Comparison of ENCODE assay signal across 1 cellular context in the genomic region with DNA sequence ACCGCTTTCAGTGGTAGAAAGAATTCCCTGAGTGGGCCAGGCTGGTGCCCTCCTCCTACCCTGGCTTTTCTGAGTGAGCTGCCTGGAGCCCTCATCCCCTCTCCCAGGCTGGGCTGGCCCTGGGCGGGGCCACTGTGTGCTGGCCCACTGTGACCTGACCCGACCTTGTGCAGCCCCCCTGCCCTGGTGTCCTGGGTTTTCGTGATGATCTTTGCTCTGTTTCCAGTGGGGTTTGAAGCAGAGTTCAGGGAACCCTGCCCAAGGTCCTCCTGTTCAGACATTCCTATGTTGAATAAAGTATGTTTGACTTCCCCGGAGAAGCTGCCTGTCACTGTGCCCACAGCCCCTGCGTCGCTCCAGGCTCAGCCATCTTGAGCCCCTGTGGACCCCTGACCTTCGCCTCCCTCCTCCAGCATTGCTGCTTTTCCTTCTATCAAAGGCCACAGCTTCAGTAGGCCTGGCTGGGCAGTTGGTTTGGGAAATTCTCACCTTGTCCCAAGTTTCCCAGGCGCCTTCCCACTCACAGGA.
TF ChIP-seq lines count a peak whose summit lies in the region.

No MANE protein-coding gene starts in this region.

TF ChIP-seq in GM23338, 12 proteins besides CTCF, POLR2A, EP300 and RAD21 (continued from another document):
- no peak for TF ChIP-seq CREB1 (CRISPR knock-in tag; IDR thresholded peaks at IDR 0.05; ENCODE audit: low read depth)
- TF ChIP-seq, protein P1, sequence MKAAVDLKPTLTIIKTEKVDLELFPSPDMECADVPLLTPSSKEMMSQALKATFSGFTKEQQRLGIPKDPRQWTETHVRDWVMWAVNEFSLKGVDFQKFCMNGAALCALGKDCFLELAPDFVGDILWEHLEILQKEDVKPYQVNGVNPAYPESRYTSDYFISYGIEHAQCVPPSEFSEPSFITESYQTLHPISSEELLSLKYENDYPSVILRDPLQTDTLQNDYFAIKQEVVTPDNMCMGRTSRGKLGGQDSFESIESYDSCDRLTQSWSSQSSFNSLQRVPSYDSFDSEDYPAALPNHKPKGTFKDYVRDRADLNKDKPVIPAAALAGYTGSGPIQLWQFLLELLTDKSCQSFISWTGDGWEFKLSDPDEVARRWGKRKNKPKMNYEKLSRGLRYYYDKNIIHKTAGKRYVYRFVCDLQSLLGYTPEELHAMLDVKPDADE (IDR thresholded peaks at IDR 0.05): no peak
- TF ChIP-seq, protein P2, sequence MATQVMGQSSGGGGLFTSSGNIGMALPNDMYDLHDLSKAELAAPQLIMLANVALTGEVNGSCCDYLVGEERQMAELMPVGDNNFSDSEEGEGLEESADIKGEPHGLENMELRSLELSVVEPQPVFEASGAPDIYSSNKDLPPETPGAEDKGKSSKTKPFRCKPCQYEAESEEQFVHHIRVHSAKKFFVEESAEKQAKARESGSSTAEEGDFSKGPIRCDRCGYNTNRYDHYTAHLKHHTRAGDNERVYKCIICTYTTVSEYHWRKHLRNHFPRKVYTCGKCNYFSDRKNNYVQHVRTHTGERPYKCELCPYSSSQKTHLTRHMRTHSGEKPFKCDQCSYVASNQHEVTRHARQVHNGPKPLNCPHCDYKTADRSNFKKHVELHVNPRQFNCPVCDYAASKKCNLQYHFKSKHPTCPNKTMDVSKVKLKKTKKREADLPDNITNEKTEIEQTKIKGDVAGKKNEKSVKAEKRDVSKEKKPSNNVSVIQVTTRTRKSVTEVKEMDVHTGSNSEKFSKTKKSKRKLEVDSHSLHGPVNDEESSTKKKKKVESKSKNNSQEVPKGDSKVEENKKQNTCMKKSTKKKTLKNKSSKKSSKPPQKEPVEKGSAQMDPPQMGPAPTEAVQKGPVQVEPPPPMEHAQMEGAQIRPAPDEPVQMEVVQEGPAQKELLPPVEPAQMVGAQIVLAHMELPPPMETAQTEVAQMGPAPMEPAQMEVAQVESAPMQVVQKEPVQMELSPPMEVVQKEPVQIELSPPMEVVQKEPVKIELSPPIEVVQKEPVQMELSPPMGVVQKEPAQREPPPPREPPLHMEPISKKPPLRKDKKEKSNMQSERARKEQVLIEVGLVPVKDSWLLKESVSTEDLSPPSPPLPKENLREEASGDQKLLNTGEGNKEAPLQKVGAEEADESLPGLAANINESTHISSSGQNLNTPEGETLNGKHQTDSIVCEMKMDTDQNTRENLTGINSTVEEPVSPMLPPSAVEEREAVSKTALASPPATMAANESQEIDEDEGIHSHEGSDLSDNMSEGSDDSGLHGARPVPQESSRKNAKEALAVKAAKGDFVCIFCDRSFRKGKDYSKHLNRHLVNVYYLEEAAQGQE (IDR thresholded peaks at IDR 0.05; ENCODE audit: unreplicated experiment): no peak
- no peak for TF ChIP-seq JUNB (IDR thresholded peaks at IDR 0.05; ENCODE audit: unreplicated experiment)
- TF ChIP-seq EZH2 (IDR thresholded peaks at IDR 0.05; ENCODE audit: low read depth, unreplicated experiment): no peak
- no peak for TF ChIP-seq ZNF114 (CRISPR knock-in tag; IDR thresholded peaks at IDR 0.05)
- TF ChIP-seq NANOG (IDR thresholded peaks at IDR 0.05; ENCODE audit: borderline replicate concordance): no peak
- TF ChIP-seq ZNF331 (CRISPR knock-in tag; IDR thresholded peaks at IDR 0.05; ENCODE audit: low read depth): no peak
- TF ChIP-seq, protein P3, sequence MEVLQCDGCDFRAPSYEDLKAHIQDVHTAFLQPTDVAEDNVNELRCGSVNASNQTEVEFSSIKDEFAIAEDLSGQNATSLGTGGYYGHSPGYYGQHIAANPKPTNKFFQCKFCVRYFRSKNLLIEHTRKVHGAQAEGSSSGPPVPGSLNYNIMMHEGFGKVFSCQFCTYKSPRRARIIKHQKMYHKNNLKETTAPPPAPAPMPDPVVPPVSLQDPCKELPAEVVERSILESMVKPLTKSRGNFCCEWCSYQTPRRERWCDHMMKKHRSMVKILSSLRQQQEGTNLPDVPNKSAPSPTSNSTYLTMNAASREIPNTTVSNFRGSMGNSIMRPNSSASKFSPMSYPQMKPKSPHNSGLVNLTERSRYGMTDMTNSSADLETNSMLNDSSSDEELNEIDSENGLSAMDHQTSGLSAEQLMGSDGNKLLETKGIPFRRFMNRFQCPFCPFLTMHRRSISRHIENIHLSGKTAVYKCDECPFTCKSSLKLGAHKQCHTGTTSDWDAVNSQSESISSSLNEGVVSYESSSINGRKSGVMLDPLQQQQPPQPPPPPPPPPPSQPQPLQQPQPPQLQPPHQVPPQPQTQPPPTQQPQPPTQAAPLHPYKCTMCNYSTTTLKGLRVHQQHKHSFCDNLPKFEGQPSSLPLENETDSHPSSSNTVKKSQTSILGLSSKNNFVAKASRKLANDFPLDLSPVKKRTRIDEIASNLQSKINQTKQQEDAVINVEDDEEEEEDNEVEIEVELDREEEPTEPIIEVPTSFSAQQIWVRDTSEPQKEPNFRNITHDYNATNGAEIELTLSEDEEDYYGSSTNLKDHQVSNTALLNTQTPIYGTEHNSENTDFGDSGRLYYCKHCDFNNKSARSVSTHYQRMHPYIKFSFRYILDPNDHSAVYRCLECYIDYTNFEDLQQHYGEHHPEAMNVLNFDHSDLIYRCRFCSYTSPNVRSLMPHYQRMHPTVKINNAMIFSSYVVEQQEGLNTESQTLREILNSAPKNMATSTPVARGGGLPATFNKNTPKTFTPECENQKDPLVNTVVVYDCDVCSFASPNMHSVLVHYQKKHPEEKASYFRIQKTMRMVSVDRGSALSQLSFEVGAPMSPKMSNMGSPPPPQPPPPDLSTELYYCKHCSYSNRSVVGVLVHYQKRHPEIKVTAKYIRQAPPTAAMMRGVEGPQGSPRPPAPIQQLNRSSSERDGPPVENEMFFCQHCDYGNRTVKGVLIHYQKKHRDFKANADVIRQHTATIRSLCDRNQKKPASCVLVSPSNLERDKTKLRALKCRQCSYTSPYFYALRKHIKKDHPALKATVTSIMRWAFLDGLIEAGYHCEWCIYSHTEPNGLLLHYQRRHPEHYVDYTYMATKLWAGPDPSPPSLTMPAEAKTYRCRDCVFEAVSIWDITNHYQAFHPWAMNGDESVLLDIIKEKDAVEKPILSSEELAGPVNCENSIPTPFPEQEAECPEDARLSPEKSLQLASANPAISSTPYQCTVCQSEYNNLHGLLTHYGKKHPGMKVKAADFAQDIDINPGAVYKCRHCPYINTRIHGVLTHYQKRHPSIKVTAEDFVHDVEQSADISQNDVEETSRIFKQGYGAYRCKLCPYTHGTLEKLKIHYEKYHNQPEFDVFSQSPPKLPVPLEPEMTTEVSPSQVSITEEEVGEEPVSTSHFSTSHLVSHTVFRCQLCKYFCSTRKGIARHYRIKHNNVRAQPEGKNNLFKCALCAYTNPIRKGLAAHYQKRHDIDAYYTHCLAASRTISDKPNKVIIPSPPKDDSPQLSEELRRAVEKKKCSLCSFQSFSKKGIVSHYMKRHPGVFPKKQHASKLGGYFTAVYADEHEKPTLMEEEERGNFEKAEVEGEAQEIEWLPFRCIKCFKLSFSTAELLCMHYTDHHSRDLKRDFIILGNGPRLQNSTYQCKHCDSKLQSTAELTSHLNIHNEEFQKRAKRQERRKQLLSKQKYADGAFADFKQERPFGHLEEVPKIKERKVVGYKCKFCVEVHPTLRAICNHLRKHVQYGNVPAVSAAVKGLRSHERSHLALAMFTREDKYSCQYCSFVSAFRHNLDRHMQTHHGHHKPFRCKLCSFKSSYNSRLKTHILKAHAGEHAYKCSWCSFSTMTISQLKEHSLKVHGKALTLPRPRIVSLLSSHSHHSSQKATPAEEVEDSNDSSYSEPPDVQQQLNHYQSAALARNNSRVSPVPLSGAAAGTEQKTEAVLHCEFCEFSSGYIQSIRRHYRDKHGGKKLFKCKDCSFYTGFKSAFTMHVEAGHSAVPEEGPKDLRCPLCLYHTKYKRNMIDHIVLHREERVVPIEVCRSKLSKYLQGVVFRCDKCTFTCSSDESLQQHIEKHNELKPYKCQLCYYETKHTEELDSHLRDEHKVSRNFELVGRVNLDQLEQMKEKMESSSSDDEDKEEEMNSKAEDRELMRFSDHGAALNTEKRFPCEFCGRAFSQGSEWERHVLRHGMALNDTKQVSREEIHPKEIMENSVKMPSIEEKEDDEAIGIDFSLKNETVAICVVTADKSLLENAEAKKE (CRISPR knock-in tag; IDR thresholded peaks at IDR 0.05): no peak
- no peak for TF ChIP-seq STAT1 (IDR thresholded peaks at IDR 0.05; ENCODE audit: unreplicated experiment)
